Comparison of ENCODE assay signal across 8 cellular contexts in genomic region chr9:19232830-19233194, GRCh38. TPM values are rescaled to one million over a fixed set of nuclear protein-coding genes. Genes with fewer than 3 reads are reported as not detected.
DNase-seq lines count a peak whose midpoint lies in the region; ATAC-seq and TF ChIP-seq lines count a peak whose summit lies in the region.

No MANE protein-coding gene starts in this region.

- H3K27me3 ChIP-seq in GM06990 (replicated peaks; ENCODE audit: control insufficient read depth, insufficient read depth, low read length) (no peaks in the 10 kb centered on the region), brain microvascular endothelial cell (replicated peaks) (no peaks in the 10 kb centered on the region), neural cell (ENCODE audit: insufficient read depth, low read depth, low read length) (no peaks in the 10 kb centered on the region)

- H3K9me2 ChIP-seq in neural cell (ENCODE audit: insufficient read depth, low read length) = no peaks in the 10 kb centered on the region

- no peaks in the 10 kb centered on the region for H3K9me3 ChIP-seq in neural cell (ENCODE audit: low read length)

- H3K79me2 ChIP-seq in neural cell (replicated peaks; ENCODE audit: insufficient read depth, low read length) = peaks cover 53% of the 10 kb centered on the region

- TF ChIP-seq EP300 in neural cell (conservative IDR thresholded peaks at IDR 0.05; ENCODE audit: poor library complexity, severe bottlenecking) = no peak

- in situ Hi-C loops in brain microvascular endothelial cell (cut with HindIII; ENCODE audit: low pct_ligation_motif_present, low sequenced_read_pairs) = no loop called here

- H2AFZ ChIP-seq in neural cell (ENCODE audit: low read depth, low read length) = no peak overlapping the region

- peak overlapping the region; percentile 91 for H3K4me2 ChIP-seq in neural cell (ENCODE audit: low read length)

- CTCF ChIA-PET in RWPE1 (lab: Yijun Ruan, JAX) = interaction anchor here (0.6 kb wide), 2 partner anchors 105 to 184 kb away, joined by 3 to 4 read pairs; partner anchors contain the start of gene RRAGA

- H3K27ac ChIP-seq in brain microvascular endothelial cell = no peak overlapping the region
- H3K27ac ChIP-seq in neural cell (ENCODE audit: low read length) = no peak overlapping the region
- no peak overlapping the region for H3K27ac ChIP-seq in RWPE1

- peaks cover 7% of the 10 kb centered on the region for H4K20me1 ChIP-seq in neural cell (ENCODE audit: insufficient read depth)

- H3F3A ChIP-seq in neural cell (ENCODE audit: insufficient read depth, low read length, poor library complexity, severe bottlenecking) = no peaks in the 10 kb centered on the region

- ATAC-seq in HG03442 (IDR thresholded peaks at IDR 0.05; ENCODE audit: unreplicated experiment) (peak; percentile 12), HG02938 (IDR thresholded peaks at IDR 0.05; ENCODE audit: unreplicated experiment) (no peak)

- DNase-seq in GM06990 (ENCODE audit: extremely low read depth, insufficient read length) (peak; percentile 34), brain microvascular endothelial cell (peak; percentile 27), NCI-H128 (lab: John Stamatoyannopoulos, UW; ENCODE audit: unreplicated experiment) (no peak), RWPE1 (ENCODE audit: low spot score) (no peak), 8988T (no peak)

- POLR2A ChIA-PET in RWPE1 (lab: Yijun Ruan, JAX; ENCODE audit: low non-redundant PET) = no interaction called here

- peak overlapping the region; percentile 9 for H3K9ac ChIP-seq in neural cell (ENCODE audit: low read length)

- TF ChIP-seq RAD21 in neural cell (conservative IDR thresholded peaks at IDR 0.05) = no peak

- H3K4me3 ChIP-seq in GM06990 (replicated peaks; ENCODE audit: low read depth, low read length) (peak overlapping the region; percentile 93), brain microvascular endothelial cell (ENCODE audit: low read depth, low read length) (no peak overlapping the region), neural cell (ENCODE audit: low read length) (peak overlapping the region; percentile 98)

- H3K36me3 ChIP-seq in GM06990 (ENCODE audit: control insufficient read depth, insufficient read depth, low read length) (peaks cover 1% of the 10 kb centered on the region; the same call in 1 of the 2 replicates), brain microvascular endothelial cell (replicated peaks) (no peaks in the 10 kb centered on the region), neural cell (ENCODE audit: insufficient read depth, low read length) (no peaks in the 10 kb centered on the region)

- TF ChIP-seq CTCF in GM06990 (IDR thresholded peaks at IDR 0.05; ENCODE audit: insufficient read depth, low read length, poor library complexity, severe bottlenecking) (no peak), brain microvascular endothelial cell (IDR thresholded peaks at IDR 0.05; ENCODE audit: low read depth, low read length, missing control alignments) (peak; percentile 12), neural cell (IDR thresholded peaks at IDR 0.05; ENCODE audit: poor library complexity, severe bottlenecking) (no peak), RWPE1 (conservative IDR thresholded peaks at IDR 0.05; ENCODE audit: low read depth) (no peak)

TF ChIP-seq in neural cell, 6 proteins besides CTCF, POLR2A, EP300 and RAD21:
- TF ChIP-seq POLR2AphosphoS5 (IDR thresholded peaks at IDR 0.05) (no peak), TAF1 (IDR thresholded peaks at IDR 0.05; ENCODE audit: low read depth) (no peak), EZH2 (IDR thresholded peaks at IDR 0.05; ENCODE audit: borderline replicate concordance, insufficient read depth, low read length, poor library complexity, severe bottlenecking) (no peak), REST (IDR thresholded peaks at IDR 0.05; ENCODE audit: borderline replicate concordance) (no peak), SMC3 (conservative IDR thresholded peaks at IDR 0.05; ENCODE audit: poor library complexity) (no peak), MXI1 (conservative IDR thresholded peaks at IDR 0.05; ENCODE audit: poor library complexity, severe bottlenecking) (no peak)

RNA-seq across cellular contexts. Expression of gene DENND4C, which starts 2.3 kb away (rescaled TPM):
- 41.9 and 51.8 TPM in 2 replicates for polyA plus RNA-seq in neural cell
- polyA minus RNA-seq in neural cell = 103 and 109 TPM in 2 replicates

Comparison
In these comparisons a context has a peak if more than half of its experiments do, and no peak if none do; other contexts are left out.
1. DNase-seq: peak in GM06990 (single experiment) and brain microvascular endothelial cell (single experiment); none in NCI-H128 (single experiment), RWPE1 (single experiment) and 8988T (single experiment).